2 cellular contexts compared by ENCODE assay signal in genomic region chr2:14903709-14904374, GRCh38.
TF ChIP-seq lines count a peak whose summit lies in the region.

No MANE protein-coding gene starts in this region.

TF ChIP-seq in HCT116, 20 proteins besides CTCF, POLR2A, EP300 and RAD21:
- TF ChIP-seq, protein P1, sequence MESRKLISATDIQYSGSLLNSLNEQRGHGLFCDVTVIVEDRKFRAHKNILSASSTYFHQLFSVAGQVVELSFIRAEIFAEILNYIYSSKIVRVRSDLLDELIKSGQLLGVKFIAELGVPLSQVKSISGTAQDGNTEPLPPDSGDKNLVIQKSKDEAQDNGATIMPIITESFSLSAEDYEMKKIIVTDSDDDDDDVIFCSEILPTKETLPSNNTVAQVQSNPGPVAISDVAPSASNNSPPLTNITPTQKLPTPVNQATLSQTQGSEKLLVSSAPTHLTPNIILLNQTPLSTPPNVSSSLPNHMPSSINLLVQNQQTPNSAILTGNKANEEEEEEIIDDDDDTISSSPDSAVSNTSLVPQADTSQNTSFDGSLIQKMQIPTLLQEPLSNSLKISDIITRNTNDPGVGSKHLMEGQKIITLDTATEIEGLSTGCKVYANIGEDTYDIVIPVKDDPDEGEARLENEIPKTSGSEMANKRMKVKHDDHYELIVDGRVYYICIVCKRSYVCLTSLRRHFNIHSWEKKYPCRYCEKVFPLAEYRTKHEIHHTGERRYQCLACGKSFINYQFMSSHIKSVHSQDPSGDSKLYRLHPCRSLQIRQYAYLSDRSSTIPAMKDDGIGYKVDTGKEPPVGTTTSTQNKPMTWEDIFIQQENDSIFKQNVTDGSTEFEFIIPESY (IDR thresholded peaks at IDR 0.05; ENCODE audit: extremely low read depth, insufficient replicate concordance, low read length) = no peak
- TF ChIP-seq ZFX (IDR thresholded peaks at IDR 0.05) (no peak), ZNF274 (IDR thresholded peaks at IDR 0.05; ENCODE audit: low read depth, low read length) (no peak), EZH2phosphoT487 (IDR thresholded peaks at IDR 0.05; ENCODE audit: borderline replicate concordance) (no peak), CBX3 (IDR thresholded peaks at IDR 0.05; ENCODE audit: low read depth) (no peak), MAX (IDR thresholded peaks at IDR 0.05) (no peak), SP1 (IDR thresholded peaks at IDR 0.05; ENCODE audit: low read depth) (no peak), REST (IDR thresholded peaks at IDR 0.05; ENCODE audit: low read depth) (no peak), POLR2AphosphoS5 (IDR thresholded peaks at IDR 0.05; ENCODE audit: low read depth, low read length) (no peak), JUND (IDR thresholded peaks at IDR 0.05) (no peak), YY1 (IDR thresholded peaks at IDR 0.05; ENCODE audit: extremely low read depth, insufficient replicate concordance, low read depth, low read length) (no peak), TCF7L2 (IDR thresholded peaks at IDR 0.05; ENCODE audit: borderline replicate concordance, extremely low read depth, insufficient read depth, insufficient read length) (no peak)
TF ChIP-seq in HCT116: peak in this region for 0.

TF ChIP-seq in H1, 55 proteins besides CTCF, POLR2A, EP300 and RAD21 (continued from another document):
- TF ChIP-seq SIN3A (conservative IDR thresholded peaks at IDR 0.05 in 1 of 2, IDR thresholded peaks at IDR 0.05 in 1 of 2; ENCODE audit: low read depth in 1 of 2, low read length in 2 of 2) (no peak), ZNF274 (IDR thresholded peaks at IDR 0.05; ENCODE audit: borderline replicate concordance, extremely low read depth, low read length) (no peak), CEBPB (IDR thresholded peaks at IDR 0.05; ENCODE audit: low read depth, low read length) (no peak), SRF (IDR thresholded peaks at IDR 0.05; ENCODE audit: low read depth, low read length) (no peak), TBP (IDR thresholded peaks at IDR 0.05; ENCODE audit: low read depth, low read length) (no peak), ATF3 (IDR thresholded peaks at IDR 0.05; ENCODE audit: insufficient read depth, low read depth, low read length) (0 out of 2 replicates have a peak, but pooled peaks have one; percentile 41), ASH2L (IDR thresholded peaks at IDR 0.05; ENCODE audit: low read length) (peak; percentile 26), MAX (IDR thresholded peaks at IDR 0.05) (peak; percentile 60; the same call in 1 of the 2 replicates), SIX5 (IDR thresholded peaks at IDR 0.05; ENCODE audit: low read depth, low read length) (no peak), FOSL1 (IDR thresholded peaks at IDR 0.05; ENCODE audit: insufficient read depth, low read depth, low read length) (no peak), CTBP2 (IDR thresholded peaks at IDR 0.05; ENCODE audit: borderline replicate concordance, insufficient read depth, insufficient read length, low read length) (no peak)
- TF ChIP-seq, protein P2, sequence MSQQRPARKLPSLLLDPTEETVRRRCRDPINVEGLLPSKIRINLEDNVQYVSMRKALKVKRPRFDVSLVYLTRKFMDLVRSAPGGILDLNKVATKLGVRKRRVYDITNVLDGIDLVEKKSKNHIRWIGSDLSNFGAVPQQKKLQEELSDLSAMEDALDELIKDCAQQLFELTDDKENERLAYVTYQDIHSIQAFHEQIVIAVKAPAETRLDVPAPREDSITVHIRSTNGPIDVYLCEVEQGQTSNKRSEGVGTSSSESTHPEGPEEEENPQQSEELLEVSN (IDR thresholded peaks at IDR 0.05) = 0 out of 2 replicates have a peak, but pooled peaks have one; percentile 12
